24 cellular contexts compared by ENCODE assay signal in genomic region chr4:7160439-7160838, GRCh38. TPM values are rescaled to one million over a fixed set of nuclear protein-coding genes. Genes with fewer than 3 reads are reported as not detected.
A peak's percentile ranks its signal among the peaks of the same experiment; 100 is the strongest.
DNase-seq lines count a peak whose midpoint lies in the region; ATAC-seq, FAIRE-seq and TF ChIP-seq lines count a peak whose summit lies in the region.
"Had no signal": no experiment of that assay in that cellular context is flagged by ENCODE, and none has a peak within 500 bp of the region (broad histone marks: within the 10 kb centered on the region; RNA-seq: fewer than 3 reads in every experiment).

No MANE protein-coding gene starts in this region.

- H4K8ac ChIP-seq in mesendoderm (ENCODE audit: low read depth, low read length): no peak overlapping the region

- no peak overlapping the region for H3K27ac ChIP-seq in right atrium auricular region
- H3K27ac ChIP-seq in right cardiac atrium (ENCODE audit: low read length): no peak overlapping the region
- peak overlapping the region; percentile 39 to 71 (median 54) for H3K27ac ChIP-seq in pancreas
- H3K27ac ChIP-seq in mesendoderm (ENCODE audit: low read depth, low read length): no peak overlapping the region
- H3K27ac ChIP-seq: brain microvascular endothelial cell, gastrocnemius medialis, KMS-11, lower lobe of right lung, upper lobe of left lung had no signal

- no peak overlapping the region for H3K56ac ChIP-seq in mesendoderm (ENCODE audit: low read length)

- no peak overlapping the region for H2BK15ac ChIP-seq in mesendoderm (replicated peaks; ENCODE audit: low read depth)

- H2AK5ac ChIP-seq in mesendoderm (ENCODE audit: low read length): no peak overlapping the region

- no peak overlapping the region for H3K9ac ChIP-seq in mesendoderm (ENCODE audit: low read length)
- H3K9ac ChIP-seq: KMS-11 had no signal

- FAIRE-seq in pancreas (lab: Jason Lieb, UNC): no peak
- FAIRE-seq: H54 had no signal

- no peaks in the 10 kb centered on the region for H3K9me3 ChIP-seq in right atrium auricular region
- H3K9me3 ChIP-seq in right cardiac atrium (ENCODE audit: control insufficient read depth, low read length): no peaks in the 10 kb centered on the region
- H3K9me3 ChIP-seq in pancreas: no peaks in the 10 kb centered on the region
- H3K9me3 ChIP-seq: gastrocnemius medialis, lower lobe of right lung, upper lobe of left lung had no signal

- H3K27ac Mint-ChIP-seq in T-helper 2 cell treated with Interferon-gamma antibody and Interleukin-4, amounts not matched to agents 5 μg/mL and 100 μg/mL, for 36 hours: no peak overlapping the region
- H3K27ac Mint-ChIP-seq: activated CD4-positive, alpha-beta T cell treated with anti-CD3 and anti-CD28 coated beads, Interleukin-2, amount 10 ng/mL, durations not matched to agents 7 days and 5 days; activated naive CD8-positive, alpha-beta T cell; CD8-positive, alpha-beta T cell; naive thymus-derived CD4-positive, alpha-beta T cell; stimulated activated naive B cell treated with anti-CD40 and anti-IgM and Interleukin-4, amounts not matched to agents 10 μg/mL and 1 μg/mL and 100 μg/mL, for 72 hours had no signal

- H3K4me1 Mint-ChIP-seq in T-helper 2 cell treated with Interferon-gamma antibody and Interleukin-4, amounts not matched to agents 5 μg/mL and 100 μg/mL, for 36 hours (ENCODE audit: low read depth): no peaks in the 10 kb centered on the region
- H3K4me1 Mint-ChIP-seq: activated CD4-positive, alpha-beta T cell treated with anti-CD3 and anti-CD28 coated beads, Interleukin-2, amount 10 ng/mL, durations not matched to agents 7 days and 5 days; naive thymus-derived CD4-positive, alpha-beta T cell had no signal

- H3K36me3 ChIP-seq in right atrium auricular region (no peaks in the 10 kb centered on the region), pancreas (no peaks in the 10 kb centered on the region), mesendoderm (ENCODE audit: control insufficient read depth, insufficient read depth, low read length) (no peaks in the 10 kb centered on the region)
- H3K36me3 ChIP-seq: brain microvascular endothelial cell, gastrocnemius medialis, lower lobe of right lung, upper lobe of left lung had no signal

- H3K4ac ChIP-seq in mesendoderm (ENCODE audit: low read depth, low read length): no peak overlapping the region

- H2BK5ac ChIP-seq in mesendoderm (ENCODE audit: low read length): no peak overlapping the region

- TF ChIP-seq CTCF in right atrium auricular region (IDR thresholded peaks at IDR 0.05) (no peak), pancreas (IDR thresholded peaks at IDR 0.05) (no peak)

- H3K4me3 Mint-ChIP-seq in T-helper 2 cell treated with Interferon-gamma antibody and Interleukin-4, amounts not matched to agents 5 μg/mL and 100 μg/mL, for 36 hours: no peak overlapping the region
- H3K4me3 Mint-ChIP-seq: activated CD4-positive, alpha-beta T cell treated with anti-CD3 and anti-CD28 coated beads, Interleukin-2, amount 10 ng/mL, durations not matched to agents 7 days and 5 days; activated naive CD8-positive, alpha-beta T cell; CD8-positive, alpha-beta T cell; naive thymus-derived CD4-positive, alpha-beta T cell; stimulated activated naive B cell treated with anti-CD40 and anti-IgM and Interleukin-4, amounts not matched to agents 10 μg/mL and 1 μg/mL and 100 μg/mL, for 72 hours had no signal

- no peaks in the 10 kb centered on the region for H3K79me1 ChIP-seq in mesendoderm (ENCODE audit: low read length)

- ATAC-seq in Right ventricle myocardium superior (ENCODE audit: poor library complexity): peak; percentile 58
- peak; percentile 24 to 49 for ATAC-seq in right cardiac atrium
- peak; percentile 24 to 52 (median 40) for ATAC-seq in pancreas
- ATAC-seq in GM18519 (IDR thresholded peaks at IDR 0.05; ENCODE audit: low FRiP score, unreplicated experiment): no peak
- ATAC-seq: CD8-positive, alpha-beta T cell; gastrocnemius medialis; lower lobe of right lung; naive thymus-derived CD4-positive, alpha-beta T cell; stimulated activated naive B cell treated with anti-CD40 and anti-IgM and Interleukin-4, amounts not matched to agents 10 μg/mL and 1 μg/mL and 100 μg/mL, for 72 hours had no signal

- no peak overlapping the region for H4K5ac ChIP-seq in mesendoderm (ENCODE audit: low read length)

- H3K4me2 ChIP-seq in mesendoderm (ENCODE audit: low read length): no peak overlapping the region
- H3K4me2 ChIP-seq: KMS-11 had no signal

- peaks cover 11% of the 10 kb centered on the region for H3K27me3 Mint-ChIP-seq in T-helper 2 cell treated with Interferon-gamma antibody and Interleukin-4, amounts not matched to agents 5 μg/mL and 100 μg/mL, for 36 hours (ENCODE audit: low read depth)

- no peak overlapping the region for H3K23ac ChIP-seq in mesendoderm (ENCODE audit: low read length)

- H3K79me2 ChIP-seq in mesendoderm (ENCODE audit: control insufficient read depth, insufficient read depth, low read length): no peaks in the 10 kb centered on the region

- DNase-seq in Right ventricle myocardium superior (no peak), right atrium auricular region (ENCODE audit: low spot score) (no peak), right cardiac atrium (no peak), pancreas (peak; percentile 24 to 71 (median 43)), mesendoderm (no peak), NCI-H2081 (lab: John Stamatoyannopoulos, UW) (no peak)
- no peak for DNase-seq in T-helper 2 cell treated with Interferon-gamma antibody and Interleukin-4, amounts not matched to agents 5 μg/mL and 100 μg/mL, for 36 hours (ENCODE audit: low spot score)
- DNase-seq: activated CD4-positive, alpha-beta T cell treated with anti-CD3 and anti-CD28 coated beads, Interleukin-2, amount 10 ng/mL, durations not matched to agents 7 days and 5 days; activated T-cell treated with anti-CD3 and anti-CD28 coated beads, Interleukin-2, amount 50 U/mL, for 1 hour; brain microvascular endothelial cell; CD8-positive, alpha-beta T cell; dermis blood vessel endothelial cell; erythroblast; lower lobe of right lung; naive thymus-derived CD4-positive, alpha-beta T cell; NCI-H2029; NCI-H446; stimulated activated naive B cell treated with anti-CD40 and anti-IgM and Interleukin-4, amounts not matched to agents 10 μg/mL and 1 μg/mL and 100 μg/mL, for 72 hours had no signal

- intact Hi-C loops in Right ventricle myocardium superior (cut with DNase I) (no loop called here), right cardiac atrium (cut with DNase I) (no loop called here), pancreas (cut with DNase I) (no loop called here)

- no peaks in the 10 kb centered on the region for H3K9me3 Mint-ChIP-seq in T-helper 2 cell treated with Interferon-gamma antibody and Interleukin-4, amounts not matched to agents 5 μg/mL and 100 μg/mL, for 36 hours
- H3K9me3 Mint-ChIP-seq: activated CD4-positive, alpha-beta T cell treated with anti-CD3 and anti-CD28 coated beads, Interleukin-2, amount 10 ng/mL, durations not matched to agents 7 days and 5 days; CD8-positive, alpha-beta T cell; naive thymus-derived CD4-positive, alpha-beta T cell; stimulated activated naive B cell treated with anti-CD40 and anti-IgM and Interleukin-4, amounts not matched to agents 10 μg/mL and 1 μg/mL and 100 μg/mL, for 72 hours had no signal

- no peaks in the 10 kb centered on the region for H3K36me3 Mint-ChIP-seq in T-helper 2 cell treated with Interferon-gamma antibody and Interleukin-4, amounts not matched to agents 5 μg/mL and 100 μg/mL, for 36 hours (ENCODE audit: low read depth)
- H3K36me3 Mint-ChIP-seq: activated naive CD8-positive, alpha-beta T cell; CD8-positive, alpha-beta T cell; naive thymus-derived CD4-positive, alpha-beta T cell; stimulated activated naive B cell treated with anti-CD40 and anti-IgM and Interleukin-4, amounts not matched to agents 10 μg/mL and 1 μg/mL and 100 μg/mL, for 72 hours had no signal

- no peak overlapping the region for H2BK120ac ChIP-seq in mesendoderm (ENCODE audit: low read depth, low read length)

- H3K27me3 ChIP-seq in right atrium auricular region (no peaks in the 10 kb centered on the region), right cardiac atrium (ENCODE audit: control insufficient read depth, insufficient read depth) (no peaks in the 10 kb centered on the region), pancreas (no peaks in the 10 kb centered on the region), mesendoderm (ENCODE audit: insufficient read depth, low read length, poor library complexity) (no peaks in the 10 kb centered on the region)
- H3K27me3 ChIP-seq: brain microvascular endothelial cell, gastrocnemius medialis, upper lobe of left lung had no signal

- H3K4me1 ChIP-seq in right atrium auricular region: peaks cover 0 to 25% of the 10 kb centered on the region in 2 donors
- no peaks in the 10 kb centered on the region for H3K4me1 ChIP-seq in right cardiac atrium (ENCODE audit: control insufficient read depth, insufficient read depth, low read length)
- H3K4me1 ChIP-seq in pancreas: peaks cover 20 to 30% (median 28%) of the 10 kb centered on the region in 3 donors
- H3K4me1 ChIP-seq in mesendoderm (ENCODE audit: control insufficient read depth, low read depth, low read length): no peaks in the 10 kb centered on the region
- H3K4me1 ChIP-seq: gastrocnemius medialis, lower lobe of right lung had no signal

- H3K4me3 ChIP-seq in right atrium auricular region (no peak overlapping the region), right cardiac atrium (ENCODE audit: low read length) (no peak overlapping the region), pancreas (no peak overlapping the region), mesendoderm (ENCODE audit: low read length) (no peak overlapping the region)
- H3K4me3 ChIP-seq: gastrocnemius medialis, lower lobe of right lung, upper lobe of left lung had no signal

- H3K18ac ChIP-seq in mesendoderm (ENCODE audit: low read length): no peak overlapping the region

- 60% methylated on average over 11 of the region's 11 CpGs for WGBS in right cardiac atrium
- WGBS in pancreas, 2 donors: 14 to 22% methylated on average over 11 of the region's 11 CpGs
- no CpG with 5 or more reads among the region's 11 CpGs for WGBS in mesendoderm (ENCODE audit: extremely low coverage, insufficient coverage, low lambda C conversion rate)

RNA-seq across cellular contexts. Expression of gene SORCS2, which starts 31.9 kb away (rescaled TPM):
- total RNA-seq in Right ventricle myocardium superior: 1.2 TPM
- 1 to 10 TPM; 1.5 to 1.7 TPM for total RNA-seq in right atrium auricular region
- 1 to 10 TPM; 2.7 to 7.3 (median 2.8) TPM for total RNA-seq in right cardiac atrium
- 2.1 TPM for polyA plus RNA-seq in right cardiac atrium
- total RNA-seq in pancreas: 1 to 10 TPM in 1 of 6 donors, under 1 TPM in 5; 0.37 to 1.7 (median 0.66) TPM
- polyA plus RNA-seq in pancreas: under 1 TPM; 0.14 to 0.34 TPM
- 0.27 TPM for polyA plus RNA-seq in mesendoderm (2013, experiment 1 of 2)
- 0.34 TPM for polyA plus RNA-seq in mesendoderm (2013, experiment 2 of 2)
- total RNA-seq: activated CD4-positive, alpha-beta T cell treated with anti-CD3 and anti-CD28 coated beads, Interleukin-2, amount 10 ng/mL, durations not matched to agents 7 days and 5 days; CD8-positive, alpha-beta T cell had no signal
- polyA plus RNA-seq: naive thymus-derived CD4-positive, alpha-beta T cell had no signal

Comparison
In these comparisons a context has a peak if more than half of its experiments do, and no peak if none do; other contexts are left out.
1. DNase-seq: peak in pancreas (6 of 6); none in Right ventricle myocardium superior (single experiment), right atrium auricular region (single experiment), right cardiac atrium (0 of 3), T-helper 2 cell treated with Interferon-gamma antibody and Interleukin-4, amounts not matched to agents 5 μg/mL and 100 μg/mL, for 36 hours (single experiment), mesendoderm (single experiment) and NCI-H2081 (0 of 2).
2. H3K27ac ChIP-seq: peak in pancreas (4 of 4); none in right atrium auricular region (0 of 2), right cardiac atrium (single experiment) and mesendoderm (single experiment).